Comparison of ENCODE assay signal across 8 cellular contexts in the genomic region with DNA sequence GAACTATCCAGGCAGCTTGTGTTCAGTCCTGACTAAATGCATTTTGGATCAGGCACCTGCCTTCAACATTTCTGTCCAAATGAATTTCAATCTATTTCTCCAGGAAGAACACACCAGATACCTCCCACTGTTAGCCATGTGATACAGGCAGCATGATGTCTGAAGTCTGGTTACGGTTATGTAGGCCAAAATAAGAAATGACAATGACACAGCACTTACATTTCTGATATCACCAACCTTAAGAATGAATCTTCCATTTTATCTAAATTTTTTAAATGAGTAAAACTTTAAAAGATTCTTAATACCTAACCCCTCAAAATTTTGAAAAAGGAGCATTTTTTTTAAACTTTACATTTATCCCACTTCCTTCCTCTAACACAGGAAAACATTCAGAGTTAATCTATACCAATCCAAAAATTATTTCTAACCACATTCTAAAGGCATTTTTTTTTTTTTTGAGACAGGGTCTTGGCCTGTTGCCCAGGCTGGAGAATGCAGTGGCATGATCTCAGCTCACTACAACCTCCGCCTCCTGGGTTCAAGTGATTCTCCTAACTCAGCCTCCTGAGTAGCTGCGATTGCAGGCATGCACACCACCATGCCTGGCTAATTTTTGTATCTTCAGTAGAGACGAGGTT. TPM values are rescaled to one million over a fixed set of nuclear protein-coding genes. Genes with fewer than 3 reads are reported as not detected.
DNase-seq lines count a peak whose midpoint lies in the region; ATAC-seq and TF ChIP-seq lines count a peak whose summit lies in the region.

A gene with protein sequence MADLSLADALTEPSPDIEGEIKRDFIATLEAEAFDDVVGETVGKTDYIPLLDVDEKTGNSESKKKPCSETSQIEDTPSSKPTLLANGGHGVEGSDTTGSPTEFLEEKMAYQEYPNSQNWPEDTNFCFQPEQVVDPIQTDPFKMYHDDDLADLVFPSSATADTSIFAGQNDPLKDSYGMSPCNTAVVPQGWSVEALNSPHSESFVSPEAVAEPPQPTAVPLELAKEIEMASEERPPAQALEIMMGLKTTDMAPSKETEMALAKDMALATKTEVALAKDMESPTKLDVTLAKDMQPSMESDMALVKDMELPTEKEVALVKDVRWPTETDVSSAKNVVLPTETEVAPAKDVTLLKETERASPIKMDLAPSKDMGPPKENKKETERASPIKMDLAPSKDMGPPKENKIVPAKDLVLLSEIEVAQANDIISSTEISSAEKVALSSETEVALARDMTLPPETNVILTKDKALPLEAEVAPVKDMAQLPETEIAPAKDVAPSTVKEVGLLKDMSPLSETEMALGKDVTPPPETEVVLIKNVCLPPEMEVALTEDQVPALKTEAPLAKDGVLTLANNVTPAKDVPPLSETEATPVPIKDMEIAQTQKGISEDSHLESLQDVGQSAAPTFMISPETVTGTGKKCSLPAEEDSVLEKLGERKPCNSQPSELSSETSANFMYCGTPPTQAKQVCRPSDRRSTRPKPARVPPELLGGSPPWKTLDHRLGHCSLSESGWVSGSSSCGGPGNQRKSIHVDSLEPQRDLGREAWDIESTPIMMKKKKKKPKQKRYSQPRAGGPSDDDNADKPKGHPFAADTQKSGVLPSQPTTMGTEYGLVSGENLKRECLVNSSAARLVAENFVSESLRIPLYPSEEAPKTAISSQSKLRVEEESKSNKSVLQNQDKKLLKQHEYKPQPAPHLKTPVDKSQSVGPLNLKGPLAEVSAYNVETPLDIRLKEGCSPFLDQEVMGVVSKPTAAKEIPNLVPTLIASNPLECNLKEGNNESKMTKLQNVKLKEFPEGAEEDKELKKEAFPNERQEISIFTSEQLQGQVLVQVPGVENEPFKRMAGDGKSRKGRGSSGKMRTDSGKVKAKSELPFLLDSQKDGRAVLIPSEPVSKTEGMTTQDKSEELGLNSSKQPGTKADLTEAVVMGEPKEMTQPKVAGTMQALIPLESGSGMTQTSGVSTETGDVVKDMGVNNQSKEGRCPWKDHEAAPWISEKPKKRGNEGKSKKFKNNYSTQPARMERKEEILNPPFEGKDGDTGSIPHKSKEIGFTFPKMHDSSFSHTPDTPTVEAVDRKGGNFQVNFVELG (N-terminal part only) (minus strand): TSS at position 81 of the 638 bp plus-strand sequence. CDS start 17,556 bp downstream, outside the sequence.

- DNase-seq in ELR (ENCODE audit: low read depth) (peak; percentile 28), esophagus muscularis mucosa (ENCODE audit: extremely low spot score) (no peak), neural crest cell (ENCODE audit: low read depth, low spot score) (no peak), NCI-H146 (lab: John Stamatoyannopoulos, UW) (no peak), COR-L47 (lab: John Stamatoyannopoulos, UW) (no peak), GM13977 (ENCODE audit: low spot score) (no peak)

- no peaks in the 10 kb centered on the region for H3K9me3 ChIP-seq in esophagus muscularis mucosa

- TF ChIP-seq CTCF in esophagus muscularis mucosa (IDR thresholded peaks at IDR 0.05) (no peak), neural crest cell (conservative IDR thresholded peaks at IDR 0.05) (no peak), GM13977 (IDR thresholded peaks at IDR 0.05; ENCODE audit: extremely low read depth, insufficient read depth, missing control alignments) (no peak)

- H3K4me1 Mint-ChIP-seq in neural crest cell = peaks cover 53% of the 10 kb centered on the region

- no peak within 1 kb of the TSS for H3K27ac Mint-ChIP-seq in neural crest cell (ENCODE audit: unreplicated experiment)

- no peak within 1 kb of the TSS for H3K4me3 ChIP-seq in esophagus muscularis mucosa

- H3K27me3 Mint-ChIP-seq in neural crest cell (ENCODE audit: low read depth) = no peaks in the 10 kb centered on the region

- H3K9me3 Mint-ChIP-seq in neural crest cell = no peaks in the 10 kb centered on the region

- intact Hi-C loops in esophagus muscularis mucosa (cut with DNase I) = no loop called here

- H3K27me3 ChIP-seq in esophagus muscularis mucosa = no peaks in the 10 kb centered on the region

- peak within 1 kb of the TSS; percentile 8 to 81 (median 78) for H3K27ac ChIP-seq in esophagus muscularis mucosa (replicated peaks in 1 of 4)

- no peak for TF ChIP-seq EP300 in esophagus muscularis mucosa (IDR thresholded peaks at IDR 0.05)

- peak; percentile 8 for ATAC-seq in SK-N-SH treated with all-trans-retinoic acid at 6 μM for 48 hours
- no peak for ATAC-seq in GM18519 (IDR thresholded peaks at IDR 0.05; ENCODE audit: low FRiP score, unreplicated experiment)

- H3K4me3 Mint-ChIP-seq in neural crest cell = no peak within 1 kb of the TSS

- H3K4me1 ChIP-seq in esophagus muscularis mucosa = peaks cover 65 to 83% (median 75%) of the 10 kb centered on the region in 4 donors

- in situ Hi-C loops in GM13977 (cut with MboI; ENCODE audit: low pct_unique_long_range_greater_than_20kb, low sequenced_read_pairs, unreplicated experiment) = no loop called here

- WGBS in esophagus muscularis mucosa = 36% methylated on average over 4 of the region's 4 CpGs

- H3K36me3 Mint-ChIP-seq in neural crest cell (ENCODE audit: low read depth) = no peaks in the 10 kb centered on the region

- no peak for TF ChIP-seq POLR2A in esophagus muscularis mucosa (IDR thresholded peaks at IDR 0.05; ENCODE audit: low read depth)

- no peaks in the 10 kb centered on the region for H3K36me3 ChIP-seq in esophagus muscularis mucosa

TF ChIP-seq in SK-N-SH treated with all-trans-retinoic acid at 6 μM for 48 hours, 23 proteins besides CTCF, POLR2A, EP300 and RAD21:
- peak; percentile 24; the same call in 1 of the 2 replicates for TF ChIP-seq ISL1 (CRISPR knock-in tag; IDR thresholded peaks at IDR 0.05)
- no peak for TF ChIP-seq BACH2 (CRISPR knock-in tag; IDR thresholded peaks at IDR 0.05; ENCODE audit: borderline replicate concordance)
- no peak for TF ChIP-seq ZNF565 (CRISPR knock-in tag; conservative IDR thresholded peaks at IDR 0.05; ENCODE audit: low read depth)
- TF ChIP-seq RARB (CRISPR knock-in tag; IDR thresholded peaks at IDR 0.05) = no peak
- TF ChIP-seq ZNF8 (CRISPR knock-in tag; IDR thresholded peaks at IDR 0.05) = 0 out of 2 replicates have a peak, but pooled peaks have one; percentile 41
- TF ChIP-seq ZNF70 (CRISPR knock-in tag; IDR thresholded peaks at IDR 0.05) = no peak
- TF ChIP-seq, protein P1, sequence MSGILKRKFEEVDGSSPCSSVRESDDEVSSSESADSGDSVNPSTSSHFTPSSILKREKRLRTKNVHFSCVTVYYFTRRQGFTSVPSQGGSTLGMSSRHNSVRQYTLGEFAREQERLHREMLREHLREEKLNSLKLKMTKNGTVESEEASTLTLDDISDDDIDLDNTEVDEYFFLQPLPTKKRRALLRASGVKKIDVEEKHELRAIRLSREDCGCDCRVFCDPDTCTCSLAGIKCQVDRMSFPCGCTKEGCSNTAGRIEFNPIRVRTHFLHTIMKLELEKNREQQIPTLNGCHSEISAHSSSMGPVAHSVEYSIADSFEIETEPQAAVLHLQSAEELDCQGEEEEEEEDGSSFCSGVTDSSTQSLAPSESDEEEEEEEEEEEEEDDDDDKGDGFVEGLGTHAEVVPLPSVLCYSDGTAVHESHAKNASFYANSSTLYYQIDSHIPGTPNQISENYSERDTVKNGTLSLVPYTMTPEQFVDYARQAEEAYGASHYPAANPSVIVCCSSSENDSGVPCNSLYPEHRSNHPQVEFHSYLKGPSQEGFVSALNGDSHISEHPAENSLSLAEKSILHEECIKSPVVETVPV (CRISPR knock-in tag; IDR thresholded peaks at IDR 0.05) = no peak
- TF ChIP-seq GLIS3 (CRISPR knock-in tag; IDR thresholded peaks at IDR 0.05) = no peak
- no peak for TF ChIP-seq PPARA (CRISPR knock-in tag; IDR thresholded peaks at IDR 0.05; ENCODE audit: borderline replicate concordance)
- no peak for TF ChIP-seq ARNTL (CRISPR knock-in tag; IDR thresholded peaks at IDR 0.05; ENCODE audit: borderline replicate concordance, low read depth)
- no peak for TF ChIP-seq ESRRG (CRISPR knock-in tag; IDR thresholded peaks at IDR 0.05)
- no peak for TF ChIP-seq ZFP30 (CRISPR knock-in tag; IDR thresholded peaks at IDR 0.05)
- no peak for TF ChIP-seq TCF4 (CRISPR knock-in tag; IDR thresholded peaks at IDR 0.05; ENCODE audit: borderline replicate concordance)
- TF ChIP-seq, protein P2, sequence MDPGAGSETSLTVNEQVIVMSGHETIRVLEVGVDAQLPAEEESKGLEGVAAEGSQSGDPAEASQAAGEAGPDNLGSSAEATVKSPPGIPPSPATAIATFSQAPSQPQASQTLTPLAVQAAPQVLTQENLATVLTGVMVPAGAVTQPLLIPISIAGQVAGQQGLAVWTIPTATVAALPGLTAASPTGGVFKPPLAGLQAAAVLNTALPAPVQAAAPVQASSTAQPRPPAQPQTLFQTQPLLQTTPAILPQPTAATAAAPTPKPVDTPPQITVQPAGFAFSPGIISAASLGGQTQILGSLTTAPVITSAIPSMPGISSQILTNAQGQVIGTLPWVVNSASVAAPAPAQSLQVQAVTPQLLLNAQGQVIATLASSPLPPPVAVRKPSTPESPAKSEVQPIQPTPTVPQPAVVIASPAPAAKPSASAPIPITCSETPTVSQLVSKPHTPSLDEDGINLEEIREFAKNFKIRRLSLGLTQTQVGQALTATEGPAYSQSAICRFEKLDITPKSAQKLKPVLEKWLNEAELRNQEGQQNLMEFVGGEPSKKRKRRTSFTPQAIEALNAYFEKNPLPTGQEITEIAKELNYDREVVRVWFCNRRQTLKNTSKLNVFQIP (CRISPR knock-in tag; IDR thresholded peaks at IDR 0.05; ENCODE audit: borderline replicate concordance, low read depth) = no peak
- TF ChIP-seq OSR1 (CRISPR knock-in tag; IDR thresholded peaks at IDR 0.05) = no peak
TF ChIP-seq in SK-N-SH treated with all-trans-retinoic acid at 6 μM for 48 hours: peak in this region for 2.

RNA-seq across cellular contexts. Expression of the gene that starts here (rescaled TPM):
- 100 to 1,000 TPM; 239 to 338 (median 284) TPM for total RNA-seq in esophagus muscularis mucosa
- total RNA-seq in neural crest cell = 141 and 150 TPM in 2 replicates
